In the genomic region with DNA sequence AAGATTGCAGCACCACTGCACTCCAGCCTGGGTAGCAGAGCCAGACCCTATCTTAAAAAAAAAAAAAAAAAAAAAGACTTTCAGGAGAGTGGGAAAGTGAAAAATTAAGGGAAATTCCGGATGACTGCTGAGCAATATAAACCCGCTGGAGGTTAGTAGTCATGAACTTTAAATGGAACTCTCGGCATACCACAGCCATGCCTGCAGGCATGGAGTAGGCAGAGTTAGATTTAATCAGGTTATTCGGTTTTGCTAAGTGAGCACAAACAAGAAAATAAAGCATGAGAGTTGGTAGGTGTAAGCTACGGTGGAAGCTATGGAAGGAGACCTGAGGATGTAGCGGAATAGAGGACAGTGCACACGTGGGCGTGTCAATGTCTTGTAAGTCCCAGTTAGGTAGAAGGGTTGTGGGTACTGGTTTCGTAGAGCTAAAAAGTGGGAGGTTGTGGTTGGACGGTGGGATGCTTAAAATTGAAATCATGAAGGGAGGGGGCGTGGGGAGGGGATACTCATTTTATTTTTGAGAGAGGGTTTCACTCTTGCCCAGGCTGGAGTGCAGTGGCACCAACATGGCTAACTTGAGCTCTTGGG, we compare ENCODE assay signal across 19 cellular contexts. TPM values are rescaled to one million over a fixed set of nuclear protein-coding genes. Genes with fewer than 3 reads are reported as not detected.
DNase-seq lines count a peak whose midpoint lies in the region; ATAC-seq, FAIRE-seq and TF ChIP-seq lines count a peak whose summit lies in the region.
"Had no signal": no experiment of that assay in that cellular context is flagged by ENCODE, and none has a peak within 500 bp of the region (broad histone marks: within the 10 kb centered on the region; RNA-seq: fewer than 3 reads in every experiment).

No MANE protein-coding gene starts in this region.

- H2AFZ ChIP-seq in IMR-90 (replicated peaks; ENCODE audit: low read length, poor library complexity) = no peak overlapping the region
- no peak overlapping the region for H2AFZ ChIP-seq in astrocyte (ENCODE audit: low read depth, low read length)
- no peak overlapping the region for H2AFZ ChIP-seq in trophoblast cell (ENCODE audit: insufficient read depth, low read length, poor library complexity)
- H2AFZ ChIP-seq: neural progenitor cell had no signal

- H4K5ac ChIP-seq in IMR-90 (ENCODE audit: low read depth, low read length) = no peak overlapping the region

- H4K12ac ChIP-seq in trophoblast cell (ENCODE audit: low read depth, low read length) = no peak overlapping the region

- H2BK12ac ChIP-seq in trophoblast cell (ENCODE audit: low read length) = no peak overlapping the region

- H2BK120ac ChIP-seq in IMR-90 (ENCODE audit: low read depth, low read length) = no peak overlapping the region
- H2BK120ac ChIP-seq in trophoblast cell (ENCODE audit: insufficient read depth, low read length, poor library complexity) = no peak overlapping the region

- TF ChIP-seq CTCF in IMR-90 (conservative IDR thresholded peaks at IDR 0.05; ENCODE audit: low read depth, low read length) (no peak), astrocyte (IDR thresholded peaks at IDR 0.05; ENCODE audit: insufficient read depth, low read depth, low read length) (no peak)

- H3K4me3 ChIP-seq in IMR-90 (ENCODE audit: insufficient read depth, low read depth, low read length) (no peak overlapping the region), astrocyte (ENCODE audit: insufficient read depth, low read depth, low read length) (no peak overlapping the region), trophoblast cell (ENCODE audit: low read depth, low read length) (no peak overlapping the region)
- H3K4me3 ChIP-seq: GM12878, K562, neural progenitor cell, testis had no signal

- H3K9me3 ChIP-seq in IMR-90 (ENCODE audit: control insufficient read depth, insufficient read depth, low read length) (no peaks in the 10 kb centered on the region), astrocyte (ENCODE audit: insufficient read depth, low read depth, low read length) (no peaks in the 10 kb centered on the region), trophoblast cell (ENCODE audit: insufficient read depth, low read depth, low read length) (no peaks in the 10 kb centered on the region)
- H3K9me3 ChIP-seq: testis had no signal

- H3K27ac Mint-ChIP-seq in astrocyte (ENCODE audit: unreplicated experiment) = no peak overlapping the region
- no peak overlapping the region for H3K27ac Mint-ChIP-seq in stimulated activated memory B cell treated with anti-CD40 and anti-IgM and Interleukin-4, amounts not matched to agents 10 μg/mL and 1 μg/mL and 100 μg/mL, for 72 hours
- H3K27ac Mint-ChIP-seq: CD8-positive, alpha-beta T cell; neural progenitor cell; progenitor cell of endocrine pancreas had no signal

- DNase-seq in EH (ENCODE audit: low read depth) (peak; percentile 88), IMR-90 (peak; percentile 75), astrocyte (ENCODE audit: low read depth) (peak; percentile 64), trophoblast cell (peak; percentile 87 to 96), SIG-M5 treated with dmso at 0.1 percent for 504 hours (lab: John Stamatoyannopoulos, UW; ENCODE audit: unreplicated experiment) (no peak)
- DNase-seq in activated naive CD4-positive, alpha-beta T cell (lab: John Stamatoyannopoulos, UW) = no peak
- DNase-seq: activated CD4-positive, alpha-beta T cell treated with anti-CD3 and anti-CD28 coated beads for 1 hour; activated CD8-positive, alpha-beta memory T cell treated with anti-CD3 and anti-CD28 coated beads for 24 hours; CD8-positive, alpha-beta T cell; NCI-H1436 treated with DMSO at 0.1 percent for 48 hours; NCI-H526; testis had no signal

- no peak for FAIRE-seq in astrocyte (lab: Jason Lieb, UNC)
- FAIRE-seq: GM12878, K562 had no signal

- H2AK5ac ChIP-seq in IMR-90 (ENCODE audit: low read depth, low read length) (peak overlapping the region; percentile 7; the same call in 1 of the 2 replicates), trophoblast cell (ENCODE audit: low read length) (no peak overlapping the region)

- H3K27me3 Mint-ChIP-seq in astrocyte (ENCODE audit: low read depth, unreplicated experiment) = peaks cover 3% of the 10 kb centered on the region
- no peaks in the 10 kb centered on the region for H3K27me3 Mint-ChIP-seq in stimulated activated memory B cell treated with anti-CD40 and anti-IgM and Interleukin-4, amounts not matched to agents 10 μg/mL and 1 μg/mL and 100 μg/mL, for 72 hours
- H3K27me3 Mint-ChIP-seq: dendritic cell treated with granulocyte-macrophage colony-stimulating factor and Interleukin-4, amounts not matched to agents 40 ng/mL and 50 ng/mL, for 4 days; progenitor cell of endocrine pancreas had no signal

- CTCF ChIA-PET in IMR-90 (lab: Yijun Ruan, JAX) = no interaction called here

- peaks cover 3% of the 10 kb centered on the region for H3K9me1 ChIP-seq in IMR-90 (ENCODE audit: insufficient read depth, low read length)

- H3K4me3 Mint-ChIP-seq in astrocyte (ENCODE audit: unreplicated experiment) = no peak overlapping the region
- H3K4me3 Mint-ChIP-seq in stimulated activated memory B cell treated with anti-CD40 and anti-IgM and Interleukin-4, amounts not matched to agents 10 μg/mL and 1 μg/mL and 100 μg/mL, for 72 hours = no peak overlapping the region
- H3K4me3 Mint-ChIP-seq: CD8-positive, alpha-beta T cell; dendritic cell treated with granulocyte-macrophage colony-stimulating factor and Interleukin-4, amounts not matched to agents 40 ng/mL and 50 ng/mL, for 4 days; neural progenitor cell had no signal

- H3K36me3 Mint-ChIP-seq in astrocyte (ENCODE audit: low read depth, unreplicated experiment) = no peaks in the 10 kb centered on the region
- H3K36me3 Mint-ChIP-seq in stimulated activated memory B cell treated with anti-CD40 and anti-IgM and Interleukin-4, amounts not matched to agents 10 μg/mL and 1 μg/mL and 100 μg/mL, for 72 hours = no peaks in the 10 kb centered on the region
- H3K36me3 Mint-ChIP-seq: CD8-positive, alpha-beta T cell had no signal

- H3K14ac ChIP-seq in IMR-90 (replicated peaks; ENCODE audit: low read depth, low read length) = peak overlapping the region; percentile 83
- H3K14ac ChIP-seq in trophoblast cell (ENCODE audit: low read length) = no peak overlapping the region

- H3K4ac ChIP-seq in IMR-90 (ENCODE audit: low read depth, low read length) = peak overlapping the region; percentile 70
- H3K4ac ChIP-seq in trophoblast cell (ENCODE audit: low read depth, low read length) = no peak overlapping the region

- peak overlapping the region; percentile 9; the same call in 1 of the 3 replicates for H2BK15ac ChIP-seq in IMR-90 (ENCODE audit: low read depth, low read length)

- H4K20me1 ChIP-seq in IMR-90 (ENCODE audit: insufficient read depth, low read length) (no peaks in the 10 kb centered on the region), astrocyte (ENCODE audit: insufficient read depth, low read length) (no peaks in the 10 kb centered on the region)

- no peak overlapping the region for H2AK9ac ChIP-seq in IMR-90 (replicated peaks; ENCODE audit: low read depth, low read length, poor library complexity)

- no peak overlapping the region for H3K27ac ChIP-seq in IMR-90 (ENCODE audit: insufficient read depth, low read length)
- no peak overlapping the region for H3K27ac ChIP-seq in astrocyte (ENCODE audit: low read depth, low read length)
- H3K27ac ChIP-seq in trophoblast cell (ENCODE audit: low read depth, low read length) = no peak overlapping the region
- H3K27ac ChIP-seq: neural progenitor cell, testis had no signal

- H3K18ac ChIP-seq in IMR-90 (ENCODE audit: low read depth, low read length) (no peak overlapping the region), trophoblast cell (ENCODE audit: low read length) (no peak overlapping the region)

- H3K27me3 ChIP-seq in IMR-90 (ENCODE audit: control insufficient read depth, insufficient read depth, low read length) (no peaks in the 10 kb centered on the region), astrocyte (ENCODE audit: insufficient read depth, low read length) (no peaks in the 10 kb centered on the region), trophoblast cell (ENCODE audit: insufficient read depth, low read length) (no peaks in the 10 kb centered on the region)
- H3K27me3 ChIP-seq: neural progenitor cell, testis had no signal

- TF ChIP-seq RAD21 in IMR-90 (IDR thresholded peaks at IDR 0.05; ENCODE audit: low read length) = no peak

- H4K8ac ChIP-seq in IMR-90 (ENCODE audit: low read depth in 2 of 2, low read length in 2 of 2) (peak overlapping the region in 1 of 2 experiments; percentile 32; a peak in 1 of 4 replicates), trophoblast cell (ENCODE audit: low read depth, low read length) (no peak overlapping the region)

- TF ChIP-seq POLR2A in IMR-90 (IDR thresholded peaks at IDR 0.05; ENCODE audit: low read depth, low read length) = no peak

- dilution Hi-C loops in IMR-90 (cut with HindIII; ENCODE audit: low sequenced_read_pairs, unreplicated experiment) = no loop called here

- H3K9me3 Mint-ChIP-seq in astrocyte (ENCODE audit: unreplicated experiment) = no peaks in the 10 kb centered on the region
- H3K9me3 Mint-ChIP-seq in stimulated activated memory B cell treated with anti-CD40 and anti-IgM and Interleukin-4, amounts not matched to agents 10 μg/mL and 1 μg/mL and 100 μg/mL, for 72 hours = no peaks in the 10 kb centered on the region
- H3K9me3 Mint-ChIP-seq: CD8-positive, alpha-beta T cell; dendritic cell treated with granulocyte-macrophage colony-stimulating factor and Interleukin-4, amounts not matched to agents 40 ng/mL and 50 ng/mL, for 4 days; neural progenitor cell had no signal

- H3K56ac ChIP-seq in IMR-90 (ENCODE audit: extremely low read depth, insufficient read depth, low read length) = no peak overlapping the region

- H2BK5ac ChIP-seq in IMR-90 (ENCODE audit: low read depth, low read length, poor library complexity, severe bottlenecking) (peak overlapping the region; percentile 49), trophoblast cell (ENCODE audit: low read depth, low read length, poor library complexity) (no peak overlapping the region)

- H3K23ac ChIP-seq in IMR-90 (ENCODE audit: low read depth, low read length) = 0 out of 2 replicates have a peak overlapping the region, but pooled peaks have one; percentile 32
- H3K23ac ChIP-seq in trophoblast cell (ENCODE audit: low read length) = no peak overlapping the region

- WGBS in IMR-90 (ENCODE audit: extremely low coverage in 2 of 2, insufficient read length in 1 of 2), 2 experiments = 75% methylated on average over 8 of the region's 11 CpGs; no CpG with 5 or more reads in 1 of the 2 experiments
- 100% methylated on average over 1 of the region's 11 CpGs for WGBS in trophoblast cell (ENCODE audit: extremely low coverage, insufficient coverage, insufficient read length)

- intact Hi-C loops in IMR-90 (cut with micrococcal nuclease) = no loop called here

- peaks cover 3% of the 10 kb centered on the region for H3K4me1 Mint-ChIP-seq in astrocyte (ENCODE audit: low read depth, unreplicated experiment)
- peaks cover 5% of the 10 kb centered on the region for H3K4me1 Mint-ChIP-seq in stimulated activated memory B cell treated with anti-CD40 and anti-IgM and Interleukin-4, amounts not matched to agents 10 μg/mL and 1 μg/mL and 100 μg/mL, for 72 hours
- H3K4me1 Mint-ChIP-seq: neural progenitor cell had no signal

- H4K91ac ChIP-seq in IMR-90 (ENCODE audit: insufficient read depth, low read depth, low read length) (no peak overlapping the region), trophoblast cell (ENCODE audit: low read depth, low read length) (no peak overlapping the region)

- H3K4me2 ChIP-seq in IMR-90 (ENCODE audit: low read depth, low read length) = no peak overlapping the region; the same call in 1 of the 2 replicates
- H3K4me2 ChIP-seq in astrocyte (ENCODE audit: low read length) = no peak overlapping the region
- H3K4me2 ChIP-seq in trophoblast cell (ENCODE audit: low read length) = no peak overlapping the region
- H3K4me2 ChIP-seq: neural progenitor cell had no signal

- in situ Hi-C loops in IMR-90 (cut with MboI; ENCODE audit: low sequenced_read_pairs) = no loop called here

- H3K4me1 ChIP-seq in IMR-90 (ENCODE audit: control insufficient read depth, insufficient read depth, low read length) (peaks cover 3% of the 10 kb centered on the region; the same call in 1 of the 2 replicates), astrocyte (ENCODE audit: insufficient read depth, low read length) (no peaks in the 10 kb centered on the region), trophoblast cell (ENCODE audit: control insufficient read depth in 1 of 2, insufficient read depth in 2 of 2, low read length in 2 of 2) (peaks cover 0 to 3% of the 10 kb centered on the region in 2 experiments)
- H3K4me1 ChIP-seq: neural progenitor cell had no signal

- H2BK20ac ChIP-seq in IMR-90 (ENCODE audit: low read depth, low read length) = no peak overlapping the region

- H3K79me2 ChIP-seq in astrocyte (ENCODE audit: insufficient read depth, low read length) (no peaks in the 10 kb centered on the region), trophoblast cell (ENCODE audit: control insufficient read depth, insufficient read depth, low read length, poor library complexity) (no peaks in the 10 kb centered on the region)

- H3K36me3 ChIP-seq in IMR-90 (ENCODE audit: control insufficient read depth, insufficient read depth, low read length) (no peaks in the 10 kb centered on the region), astrocyte (ENCODE audit: insufficient read depth, low read length) (no peaks in the 10 kb centered on the region), trophoblast cell (ENCODE audit: control insufficient read depth in 1 of 2, insufficient read depth in 2 of 2, low read length in 2 of 2) (peaks cover 0 to 1% of the 10 kb centered on the region in 2 experiments)
- H3K36me3 ChIP-seq: neural progenitor cell had no signal

- H3K79me1 ChIP-seq in IMR-90 (ENCODE audit: low read depth in 1 of 2, low read length in 2 of 2) = peaks cover 8 to 25% of the 10 kb centered on the region in 2 experiments; a peak in 3 of 4 replicates
- no peaks in the 10 kb centered on the region for H3K79me1 ChIP-seq in trophoblast cell (ENCODE audit: low read length)

- H3K9ac ChIP-seq in IMR-90 (ENCODE audit: low read depth, low read length) (no peak overlapping the region), astrocyte (ENCODE audit: low read length) (no peak overlapping the region), trophoblast cell (ENCODE audit: low read length) (no peak overlapping the region)
- H3K9ac ChIP-seq: neural progenitor cell had no signal

- POLR2A ChIA-PET in IMR-90 (lab: Charles Lee; ENCODE audit: unreplicated experiment) = interaction anchor here (0.6 kb wide), 2 partner anchors 9 to 16 kb away, joined by 4 to 5 read pairs; no protein-coding TSS in a partner anchor

- ATAC-seq in IMR-90 (ENCODE audit: low read depth) = peak; percentile 51; the same call in 1 of the 2 replicates
- ATAC-seq in stimulated activated memory B cell treated with anti-CD40 and anti-IgM and Interleukin-4, amounts not matched to agents 10 μg/mL and 1 μg/mL and 100 μg/mL, for 72 hours = no peak
- ATAC-seq: CD8-positive, alpha-beta T cell; GM12878; K562 had no signal

- no TSS peak for BruUV-seq in IMR-90 (replicated peaks; lab: Mats Ljungman, UMichigan)

RNA-seq across cellular contexts. Expression of gene TUBA1C, which starts 11.8 kb away (rescaled TPM):
- total RNA-seq in IMR-90 (2012; rRNA removed) (1,144 and 1,420 TPM in 2 replicates), astrocyte (345 and 408 TPM in 2 replicates)
- 2,555 and 2,715 TPM in 2 replicates for polyA plus RNA-seq in IMR-90 (2012; rRNA removed)
- 1,691 and 2,161 TPM in 2 replicates for polyA plus RNA-seq in IMR-90 (2012; cell fraction: cytosol; rRNA removed)
- 639 and 1,093 TPM in 2 replicates for polyA plus RNA-seq in IMR-90 (2012; cell fraction: nucleus; rRNA removed; ENCODE audit: low replicate concordance)
- polyA plus RNA-seq in trophoblast cell (2013) = 999 and 1,017 TPM in 2 replicates

RNA-seq across cellular contexts. Expression of gene PRPH, which starts 41.8 kb away (rescaled TPM):
- total RNA-seq in IMR-90 (2012; rRNA removed) = not detected in 2 replicates
- polyA plus RNA-seq in IMR-90 (2012; rRNA removed) = not detected in 2 replicates
- 0.02 TPM in 1 of 2 replicates, not detected in the other for polyA plus RNA-seq in IMR-90 (2012; cell fraction: cytosol; rRNA removed)
- 0.29 and 0.49 TPM in 2 replicates for polyA plus RNA-seq in IMR-90 (2012; cell fraction: nucleus; rRNA removed; ENCODE audit: low replicate concordance)
- total RNA-seq in astrocyte = not detected in 2 replicates
- polyA plus RNA-seq in trophoblast cell (2013) = 0.03 and 0.08 TPM in 2 replicates
- total RNA-seq: CD8-positive, alpha-beta T cell; liver had no signal

Comparison
In these comparisons a context has a peak if more than half of its experiments do, and no peak if none do; other contexts are left out.
1. DNase-seq: peak in EH (single experiment), IMR-90 (single experiment), astrocyte (single experiment) and trophoblast cell (2 of 2); none in activated naive CD4-positive, alpha-beta T cell (0 of 4) and SIG-M5 treated with dmso at 0.1 percent for 504 hours (single experiment).